In genomic region chr2:18342901-18343300, GRCh38 we compare ENCODE assay signal across 27 cellular contexts.
DNase-seq lines count a peak whose midpoint lies in the region; ATAC-seq lines count a peak whose summit lies in the region.
"Had no signal": no experiment of that assay in that cellular context is flagged by ENCODE, and none has a peak within 500 bp of the region (broad histone marks: within the 10 kb centered on the region; RNA-seq: fewer than 3 reads in every experiment).

No MANE protein-coding gene starts in this region.

- H3K9me3 ChIP-seq in trophoblast cell (ENCODE audit: insufficient read depth, low read depth, low read length): no peaks in the 10 kb centered on the region
- H3K9me3 ChIP-seq: A549, BE2C, BLaER1, Caco-2 had no signal

- no peak overlapping the region for H3K4ac ChIP-seq in trophoblast cell (ENCODE audit: low read depth, low read length)

- H4K12ac ChIP-seq in trophoblast cell (ENCODE audit: low read depth, low read length): no peak overlapping the region

- no peak overlapping the region for H2AK5ac ChIP-seq in trophoblast cell (ENCODE audit: low read length)

- DNase-seq in trophoblast cell: peak; percentile 85 to 89
- DNase-seq: 8988T; ACHN; AML-193; BE2C; C1 segment of cervical spinal cord; Caco-2; Calu3; CD4-positive, alpha-beta memory T cell; CD4-positive, alpha-beta T cell; CD4-positive, CD25-positive, alpha-beta regulatory T cell; CD8-positive, alpha-beta memory T cell; CD8-positive, alpha-beta T cell; COR-L47; DMS 273 treated with DMSO at 0.1 percent for 48 hours; DMS153; DMS53; DMS79; DMS79 treated with DMSO at 0.1 percent for 48 hours; DND-41; EL had no signal

- no peaks in the 10 kb centered on the region for H3K79me1 ChIP-seq in trophoblast cell (ENCODE audit: low read length)

- H3K27ac ChIP-seq in trophoblast cell (ENCODE audit: low read depth, low read length): no peak overlapping the region
- H3K27ac ChIP-seq: 22Rv1; A549; BLaER1; BLaER1 treated with 17β-estradiol and CSF1 and Interleukin-3, amounts not matched to agents 10 nM and 100 nM; C4-2B had no signal

- no peak overlapping the region for H4K8ac ChIP-seq in trophoblast cell (ENCODE audit: low read depth, low read length)

- H3K14ac ChIP-seq in trophoblast cell (ENCODE audit: low read length): no peak overlapping the region

- no CpG with 5 or more reads among the region's 6 CpGs for WGBS in trophoblast cell (ENCODE audit: extremely low coverage, insufficient coverage, insufficient read length)

- H2BK120ac ChIP-seq in trophoblast cell (ENCODE audit: insufficient read depth, low read length, poor library complexity): no peak overlapping the region

- H3K18ac ChIP-seq in trophoblast cell (ENCODE audit: low read length): no peak overlapping the region

- no peaks in the 10 kb centered on the region for H3K27me3 ChIP-seq in trophoblast cell (ENCODE audit: insufficient read depth, low read length)
- H3K27me3 ChIP-seq: BE2C; BLaER1; BLaER1 treated with 17β-estradiol and CSF1 and Interleukin-3, amounts not matched to agents 10 nM and 100 nM had no signal

- no peak overlapping the region for H3K4me3 ChIP-seq in trophoblast cell (ENCODE audit: low read depth, low read length)
- H3K4me3 ChIP-seq: A549; BLaER1; BLaER1 treated with 17β-estradiol and CSF1 and Interleukin-3, amounts not matched to agents 10 nM and 100 nM had no signal

- no peak overlapping the region for H2BK5ac ChIP-seq in trophoblast cell (ENCODE audit: low read depth, low read length, poor library complexity)

- no peak for ATAC-seq in HG03342 (IDR thresholded peaks at IDR 0.05; ENCODE audit: unreplicated experiment)
- ATAC-seq: A549; CD8-positive, alpha-beta T cell had no signal

- no peak overlapping the region for H2BK12ac ChIP-seq in trophoblast cell (ENCODE audit: low read length)

- no peak overlapping the region for H4K91ac ChIP-seq in trophoblast cell (ENCODE audit: low read depth, low read length)

- no peaks in the 10 kb centered on the region for H3K4me1 ChIP-seq in trophoblast cell (ENCODE audit: control insufficient read depth in 1 of 2, insufficient read depth in 2 of 2, low read length in 2 of 2)
- H3K4me1 ChIP-seq: BE2C; BLaER1; BLaER1 treated with 17β-estradiol and CSF1 and Interleukin-3, amounts not matched to agents 10 nM and 100 nM; Caco-2 had no signal

- H3K79me2 ChIP-seq in trophoblast cell (ENCODE audit: control insufficient read depth, insufficient read depth, low read length, poor library complexity): no peaks in the 10 kb centered on the region

- H2AFZ ChIP-seq in trophoblast cell (ENCODE audit: insufficient read depth, low read length, poor library complexity): no peak overlapping the region

- no peaks in the 10 kb centered on the region for H3K36me3 ChIP-seq in trophoblast cell (ENCODE audit: control insufficient read depth in 1 of 2, insufficient read depth in 2 of 2, low read length in 2 of 2)
- H3K36me3 ChIP-seq: BE2C; BLaER1; BLaER1 treated with 17β-estradiol and CSF1 and Interleukin-3, amounts not matched to agents 10 nM and 100 nM had no signal

- no peak overlapping the region for H3K4me2 ChIP-seq in trophoblast cell (ENCODE audit: low read length)
- H3K4me2 ChIP-seq: A549; BLaER1; BLaER1 treated with 17β-estradiol and CSF1 and Interleukin-3, amounts not matched to agents 10 nM and 100 nM had no signal

- H3K23ac ChIP-seq in trophoblast cell (ENCODE audit: low read length): no peak overlapping the region

- H3K9ac ChIP-seq in trophoblast cell (ENCODE audit: low read length): no peak overlapping the region
- H3K9ac ChIP-seq: BLaER1; BLaER1 treated with 17β-estradiol and CSF1 and Interleukin-3, amounts not matched to agents 10 nM and 100 nM had no signal
